Comparison of ENCODE assay signal across 8 cellular contexts in the genomic region with DNA sequence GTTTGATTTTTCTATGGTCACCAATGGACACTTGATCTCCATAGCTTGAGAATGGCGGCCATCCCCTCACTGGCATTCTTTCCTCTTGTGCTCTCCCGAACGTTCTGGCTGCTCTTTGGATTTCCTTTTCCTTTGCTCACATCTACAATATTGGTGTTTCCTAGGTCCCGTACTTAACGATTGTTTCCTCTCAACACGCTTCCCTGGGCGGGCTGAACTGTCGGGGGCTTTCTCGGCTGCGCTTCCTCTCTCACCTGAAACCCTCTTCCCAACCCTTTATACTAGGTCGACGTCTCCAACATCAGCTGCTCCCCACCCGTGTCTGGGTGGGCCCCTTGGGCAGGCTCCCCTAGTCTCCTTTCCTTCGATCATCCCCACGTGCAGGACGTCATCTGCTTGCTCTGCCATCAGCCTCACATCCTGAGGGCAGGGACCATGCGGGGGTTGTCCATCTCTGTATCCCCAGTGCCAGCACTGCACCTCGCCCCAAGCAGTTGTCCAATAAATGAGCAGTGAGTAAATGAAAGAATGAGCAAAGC. TPM values are rescaled to one million over a fixed set of nuclear protein-coding genes. Genes with fewer than 3 reads are reported as not detected.
A peak's percentile ranks its signal among the peaks of the same experiment; 100 is the strongest.
DNase-seq lines count a peak whose midpoint lies in the region; ATAC-seq and TF ChIP-seq lines count a peak whose summit lies in the region.

No MANE protein-coding gene starts in this region.

- H3K27me3 Mint-ChIP-seq in progenitor cell of endocrine pancreas: no peaks in the 10 kb centered on the region

- no peaks in the 10 kb centered on the region for H3K27me3 ChIP-seq in NT2/D1 (ENCODE audit: insufficient read depth, insufficient read length)

- no peaks in the 10 kb centered on the region for H3K9me3 Mint-ChIP-seq in progenitor cell of endocrine pancreas (ENCODE audit: low read depth)

- H3K36me3 Mint-ChIP-seq in progenitor cell of endocrine pancreas (ENCODE audit: insufficient read depth): no peaks in the 10 kb centered on the region

- H3K9me3 ChIP-seq in NT2/D1 (ENCODE audit: insufficient read depth, low read length): peaks cover 3% of the 10 kb centered on the region; the same call in 1 of the 2 replicates

- H3K4me3 ChIP-seq in NT2/D1 (ENCODE audit: insufficient read length, low read depth) (peak overlapping the region; percentile 91), epithelial cell of proximal tubule (ENCODE audit: low read depth, low read length) (peak overlapping the region; percentile 94)

- H3K27ac Mint-ChIP-seq in progenitor cell of endocrine pancreas: peak overlapping the region; percentile 91

- no peak for TF ChIP-seq CTCF in epithelial cell of proximal tubule (conservative IDR thresholded peaks at IDR 0.05; ENCODE audit: low read depth, low read length)
- TF ChIP-seq CTCF in progenitor cell of endocrine pancreas (IDR thresholded peaks at IDR 0.05; ENCODE audit: unreplicated experiment): no peak

- H3K9ac ChIP-seq in NT2/D1 (ENCODE audit: insufficient read length, low read depth): peak overlapping the region; percentile 96

- peaks cover 19% of the 10 kb centered on the region for H3K4me1 Mint-ChIP-seq in progenitor cell of endocrine pancreas (ENCODE audit: low read depth)

- H3K4me3 Mint-ChIP-seq in progenitor cell of endocrine pancreas (ENCODE audit: low read depth): peak overlapping the region; percentile 91

- DNase-seq in NT2/D1 (ENCODE audit: low read depth, low spot score) (no peak), epithelial cell of proximal tubule (ENCODE audit: low read depth) (no peak), progenitor cell of endocrine pancreas (ENCODE audit: low spot score, unreplicated experiment) (no peak), NCI-H524 treated with DMSO at 0.1 percent for 48 hours (lab: John Stamatoyannopoulos, UW) (no peak), EL (no peak), DMS79 (lab: John Stamatoyannopoulos, UW) (no peak)
- no peak for DNase-seq in activated effector memory CD4-positive, alpha-beta T cell treated with Interleukin-2 at 50 U/mL for 16 hours

- H3K4me1 ChIP-seq in NT2/D1 (ENCODE audit: insufficient read depth, insufficient read length): no peaks in the 10 kb centered on the region

- no peaks in the 10 kb centered on the region for H3K36me3 ChIP-seq in NT2/D1 (ENCODE audit: insufficient read depth, insufficient read length, low read length)

- ATAC-seq in GM19043 (IDR thresholded peaks at IDR 0.05; ENCODE audit: low read depth, unreplicated experiment): peak; percentile 23

RNA-seq across cellular contexts. Expression of gene DIS3L2, which starts 0.6 kb away (rescaled TPM):
- total RNA-seq in epithelial cell of proximal tubule (23.9 and 31.6 TPM in 2 replicates), progenitor cell of endocrine pancreas (49.9 and 59.3 TPM in 2 replicates)

RNA-seq across cellular contexts. Expression of gene NPPC, which starts 34.7 kb away (rescaled TPM):
- not detected in 2 replicates for total RNA-seq in epithelial cell of proximal tubule
- total RNA-seq in progenitor cell of endocrine pancreas: not detected in 2 replicates
